Comparison of ENCODE assay signal across 8 cellular contexts in genomic region chr9:99000480-99001395, GRCh38. TPM values are rescaled to one million over a fixed set of nuclear protein-coding genes. Genes with fewer than 3 reads are reported as not detected.
DNase-seq lines count a peak whose midpoint lies in the region; ATAC-seq and TF ChIP-seq lines count a peak whose summit lies in the region.

No MANE protein-coding gene starts in this region.

- peak; percentile 81 to 85 for TF ChIP-seq RAD21 in liver (IDR thresholded peaks at IDR 0.05)

- POLR2A ChIA-PET in CD4-positive, alpha-beta T cell (lab: Charles Lee): interaction anchor here (1.0 to 2.4 kb wide), 6 partner anchors 26 to 140 kb away, joined by 4 to 13 read pairs (median 4); partner anchors contain the start of gene TGFBR1

- no peaks in the 10 kb centered on the region for H3K27me3 ChIP-seq in CD4-positive, alpha-beta T cell (ENCODE audit: control insufficient read depth, insufficient read depth, low read length)
- H3K27me3 ChIP-seq in liver (ENCODE audit: control insufficient read depth in 4 of 4, insufficient read depth in 4 of 4, low read length in 3 of 4): peaks cover 0 to 3% (median 0%) of the 10 kb centered on the region in 4 donors

- CTCF ChIA-PET in CD4-positive, alpha-beta T cell (lab: Charles Lee): interaction anchor here (0.8 to 7.7 kb wide), 4 partner anchors 11 to 141 kb away, joined by 3 to 77 read pairs (median 4); no protein-coding TSS in a partner anchor

- no peaks in the 10 kb centered on the region for H3K27me3 Mint-ChIP-seq in CD4-positive, alpha-beta T cell

- no peak overlapping the region for H3K4me3 Mint-ChIP-seq in CD4-positive, alpha-beta T cell

- H3K9me3 Mint-ChIP-seq in CD4-positive, alpha-beta T cell: no peaks in the 10 kb centered on the region

- peaks cover 25% of the 10 kb centered on the region for H3K4me1 Mint-ChIP-seq in CD4-positive, alpha-beta T cell (ENCODE audit: low read depth)

- DNase-seq in CD4-positive, alpha-beta T cell: peak; percentile 45 to 65 (median 59)
- peak; percentile 34 for DNase-seq in NCI-H1694 (lab: John Stamatoyannopoulos, UW)
- DNase-seq in central memory CD4-positive, alpha-beta T cell: peak; percentile 46
- DNase-seq in stimulated activated CD8-positive, alpha-beta memory T cell treated with anti-CD3 and anti-CD28 coated beads, Interleukin-7, amount 100 ng/mL, for 4 hours (ENCODE audit: low read depth in 2 of 2): peak; percentile 40

- H3K36me3 ChIP-seq in liver (ENCODE audit: control insufficient read depth in 4 of 4, insufficient read depth in 3 of 4, low read depth in 1 of 4, low read length in 3 of 4): no peaks in the 10 kb centered on the region

- peak; percentile 98 for TF ChIP-seq CTCF in CD4-positive, alpha-beta T cell (IDR thresholded peaks at IDR 0.05)
- TF ChIP-seq CTCF in VCaP (conservative IDR thresholded peaks at IDR 0.05) (peak; percentile 84), liver (IDR thresholded peaks at IDR 0.05; ENCODE audit: low read depth, low read length, missing input control) (peak; percentile 54)

- H3K9me3 ChIP-seq in CD4-positive, alpha-beta T cell (ENCODE audit: control insufficient read depth, low read length): no peaks in the 10 kb centered on the region
- H3K9me3 ChIP-seq in liver (ENCODE audit: control insufficient read depth in 4 of 4, low read length in 3 of 4): no peaks in the 10 kb centered on the region

- H3K27ac ChIP-seq in CD4-positive, alpha-beta T cell (ENCODE audit: low read depth, low read length): no peak overlapping the region
- H3K27ac ChIP-seq in VCaP (no peak overlapping the region), liver (ENCODE audit: low read depth in 1 of 2, low read length in 2 of 2) (no peak overlapping the region)

- H3K4me3 ChIP-seq in liver (ENCODE audit: low read depth in 1 of 3, low read length in 3 of 3): no peak overlapping the region

- H3K9ac ChIP-seq in liver (ENCODE audit: low read depth in 1 of 2, low read length in 2 of 2): no peak overlapping the region

- H3K4me1 ChIP-seq in liver (ENCODE audit: control insufficient read depth in 4 of 4, insufficient read depth in 4 of 4, low read length in 3 of 4): peaks cover 3 to 12% (median 8%) of the 10 kb centered on the region in 4 donors

- 83% methylated on average over 5 of the region's 5 CpGs for WGBS in liver

- intact Hi-C loops in CD4-positive, alpha-beta T cell (cut with DNase I, micrococcal nuclease): loop anchor here (1.0 to 5.0 kb wide), 5 partner anchors 25 to 152 kb away; no protein-coding TSS in a partner anchor

- no peak overlapping the region for H3K27ac Mint-ChIP-seq in CD4-positive, alpha-beta T cell

- no peaks in the 10 kb centered on the region for H3K36me3 Mint-ChIP-seq in CD4-positive, alpha-beta T cell (ENCODE audit: low read depth)

- ATAC-seq in CD4-positive, alpha-beta T cell (ENCODE audit: poor library complexity): peak; percentile 82
- peak; percentile 51 for ATAC-seq in GM21723 (IDR thresholded peaks at IDR 0.05; ENCODE audit: unreplicated experiment)
- no peak for ATAC-seq in HG02884 (IDR thresholded peaks at IDR 0.05; ENCODE audit: unreplicated experiment)

TF ChIP-seq in liver, 16 proteins besides CTCF, POLR2A, EP300 and RAD21:
- TF ChIP-seq SP1 (IDR thresholded peaks at IDR 0.05): no peak
- TF ChIP-seq EGR1 (IDR thresholded peaks at IDR 0.05; ENCODE audit: low read depth in 2 of 2): no peak
- TF ChIP-seq TAF1 (conservative IDR thresholded peaks at IDR 0.05): no peak
- no peak for TF ChIP-seq ZBTB33 (IDR thresholded peaks at IDR 0.05)
- TF ChIP-seq HNF4A (conservative IDR thresholded peaks at IDR 0.05): no peak
- TF ChIP-seq GABPA (IDR thresholded peaks at IDR 0.05 in 1 of 2, conservative IDR thresholded peaks at IDR 0.05 in 1 of 2): no peak
- no peak for TF ChIP-seq MAX (IDR thresholded peaks at IDR 0.05)
- TF ChIP-seq FOXA1 (IDR thresholded peaks at IDR 0.05): no peak
- no peak for TF ChIP-seq REST (IDR thresholded peaks at IDR 0.05)
- TF ChIP-seq RXRA (IDR thresholded peaks at IDR 0.05): no peak
- no peak for TF ChIP-seq FOXA2 (IDR thresholded peaks at IDR 0.05)
- TF ChIP-seq YY1 (IDR thresholded peaks at IDR 0.05): no peak

RNA-seq across cellular contexts. Expression of gene COL15A1, which starts 57.0 kb away (rescaled TPM):
- total RNA-seq in CD4-positive, alpha-beta T cell: not detected
- total RNA-seq in liver: under 1 TPM; 0.33 to 0.42 TPM
- polyA plus RNA-seq in liver: under 1 TPM; 0.10 to 0.16 TPM
